ENCODE assay signal across 1 cellular context in genomic region chr2:86807121-86807461, GRCh38.
TF ChIP-seq lines count a peak whose summit lies in the region.

No MANE protein-coding gene starts in this region.

TF ChIP-seq in H1, 55 proteins besides CTCF, POLR2A, EP300 and RAD21:
- TF ChIP-seq KDM4A (IDR thresholded peaks at IDR 0.05; ENCODE audit: low read depth, low read length, severe bottlenecking) (no peak), ATF3 (IDR thresholded peaks at IDR 0.05; ENCODE audit: insufficient read depth, low read depth, low read length) (no peak), NANOG (IDR thresholded peaks at IDR 0.05; ENCODE audit: insufficient read depth, low read depth, low read length, poor library complexity, severe bottlenecking) (no peak), KDM1A (IDR thresholded peaks at IDR 0.05; ENCODE audit: borderline replicate concordance, low read length) (no peak), E2F6 (IDR thresholded peaks at IDR 0.05) (no peak), JUND (IDR thresholded peaks at IDR 0.05; ENCODE audit: low read length) (no peak), CHD7 (IDR thresholded peaks at IDR 0.05; ENCODE audit: insufficient replicate concordance, low read length) (no peak), TCF12 (IDR thresholded peaks at IDR 0.05; ENCODE audit: low read depth, low read length) (no peak)
